Comparison of ENCODE assay signal across 1 cellular context in the genomic region with DNA sequence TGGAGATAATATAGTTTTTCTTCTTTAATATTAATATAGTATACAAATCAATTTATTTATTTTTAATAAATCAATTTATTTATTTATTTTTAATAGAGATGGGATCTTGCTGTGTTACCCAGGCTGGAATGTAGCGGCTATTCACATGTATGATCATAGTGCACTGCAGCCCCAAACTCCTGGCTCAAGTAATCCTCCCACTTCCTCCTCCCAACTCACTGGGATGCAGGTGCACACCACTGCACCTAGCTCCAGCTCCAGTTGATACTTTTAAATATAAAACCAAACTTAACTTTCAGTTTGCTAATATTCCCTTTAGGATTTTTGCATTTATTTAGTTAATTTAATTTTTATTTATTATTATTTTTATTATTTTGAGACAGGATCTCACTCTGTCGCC.
TF ChIP-seq lines count a peak whose summit lies in the region.

No MANE protein-coding gene starts in this region.

TF ChIP-seq in HepG2, 621 proteins besides CTCF, POLR2A, EP300 and RAD21:
- TF ChIP-seq ZNF263 (CRISPR knock-in tag; IDR thresholded peaks at IDR 0.05) (peak; percentile 87), STAT5B (CRISPR knock-in tag; IDR thresholded peaks at IDR 0.05) (no peak)
